In genomic region chr2:16129716-16130540, GRCh38 we compare ENCODE assay signal across 26 cellular contexts.
"Had no signal": no experiment of that assay in that cellular context is flagged by ENCODE, and none has a peak within 500 bp of the region (broad histone marks: within the 10 kb centered on the region; RNA-seq: fewer than 3 reads in every experiment).

No MANE protein-coding gene starts in this region.

- H3K9me3 Mint-ChIP-seq: activated CD8-positive, alpha-beta T cell treated with anti-CD3 and anti-CD28 coated beads for 36 hours; activated naive CD4-positive, alpha-beta T cell treated with anti-CD3 and anti-CD28 coated beads for 36 hours; activated naive CD8-positive, alpha-beta T cell treated with anti-CD3 and anti-CD28 coated beads for 36 hours; activated naive CD8-positive, alpha-beta T cell treated with anti-CD3 and anti-CD28 coated beads, Interleukin-2, amount 50 U/mL, for 24 hours; activated T-helper 1 cell treated with anti-CD3 and anti-CD28 coated beads, Interleukin-12 subunit alpha, Interleukin-12 subunit beta, Interleukin-2, Interleukin-4 antibody, amounts not matched to agents 30 ng/mL and 10 ng/mL and 1 ng/mL, durations not matched to agents 14 hours and 24 hours and 36 hours; activated T-helper 2 cell treated with anti-CD3 and anti-CD28 coated beads, Interferon-gamma antibody, Interleukin-2, Interleukin-4, amounts not matched to agents 10 μg/mL and 5 μg/mL and 100 μg/mL, durations not matched to agents 14 hours and 24 hours and 36 hours had no signal

- H3K4me3 Mint-ChIP-seq: activated CD4-positive, alpha-beta T cell treated with anti-CD3 and anti-CD28 coated beads for 36 hours; activated CD8-positive, alpha-beta memory T cell treated with anti-CD3 and anti-CD28 coated beads, Interleukin-2, amount 10 ng/mL, durations not matched to agents 7 days and 5 days; activated CD8-positive, alpha-beta T cell treated with anti-CD3 and anti-CD28 coated beads for 36 hours; activated naive CD4-positive, alpha-beta T cell treated with anti-CD3 and anti-CD28 coated beads for 36 hours; activated naive CD4-positive, alpha-beta T cell treated with anti-CD3 and anti-CD28 coated beads, Interleukin-2, amount 50 U/mL, for 24 hours; activated naive CD8-positive, alpha-beta T cell treated with anti-CD3 and anti-CD28 coated beads for 36 hours; activated naive CD8-positive, alpha-beta T cell treated with anti-CD3 and anti-CD28 coated beads, Interleukin-2, amount 50 U/mL, for 24 hours; activated T-helper 1 cell treated with anti-CD3 and anti-CD28 coated beads, Interleukin-12 subunit alpha, Interleukin-12 subunit beta, Interleukin-2, Interleukin-4 antibody, amounts not matched to agents 30 ng/mL and 10 ng/mL and 1 ng/mL, durations not matched to agents 14 hours and 24 hours and 36 hours had no signal

- H3K27me3 Mint-ChIP-seq: activated CD8-positive, alpha-beta memory T cell treated with anti-CD3 and anti-CD28 coated beads, Interleukin-2, amount 10 ng/mL, durations not matched to agents 7 days and 5 days; activated CD8-positive, alpha-beta T cell treated with anti-CD3 and anti-CD28 coated beads for 36 hours; activated naive CD4-positive, alpha-beta T cell treated with anti-CD3 and anti-CD28 coated beads, Interleukin-2, amount 50 U/mL, for 24 hours; activated naive CD8-positive, alpha-beta T cell treated with anti-CD3 and anti-CD28 coated beads for 36 hours; activated naive CD8-positive, alpha-beta T cell treated with anti-CD3 and anti-CD28 coated beads, Interleukin-2, amount 50 U/mL, for 24 hours had no signal

- H3K27ac ChIP-seq: adrenal gland, body of pancreas, esophagus squamous epithelium had no signal

- H3K9me3 ChIP-seq: adrenal gland, body of pancreas, esophagus squamous epithelium had no signal

- H3K4me1 ChIP-seq: adrenal gland, body of pancreas, esophagus squamous epithelium had no signal

- H3K4me1 Mint-ChIP-seq: activated CD4-positive, alpha-beta T cell treated with anti-CD3 and anti-CD28 coated beads for 36 hours; activated CD8-positive, alpha-beta memory T cell treated with anti-CD3 and anti-CD28 coated beads, Interleukin-2, amount 10 ng/mL, durations not matched to agents 7 days and 5 days; activated naive CD4-positive, alpha-beta T cell treated with anti-CD3 and anti-CD28 coated beads, Interleukin-2, amount 50 U/mL, for 24 hours; activated naive CD8-positive, alpha-beta T cell treated with anti-CD3 and anti-CD28 coated beads for 36 hours; activated naive CD8-positive, alpha-beta T cell treated with anti-CD3 and anti-CD28 coated beads, Interleukin-2, amount 50 U/mL, for 24 hours had no signal

- ATAC-seq: activated CD4-positive, alpha-beta T cell treated with anti-CD3 and anti-CD28 coated beads for 36 hours; activated CD8-positive, alpha-beta memory T cell treated with anti-CD3 and anti-CD28 coated beads, Interleukin-2, amount 10 ng/mL, durations not matched to agents 7 days and 5 days; activated CD8-positive, alpha-beta T cell treated with anti-CD3 and anti-CD28 coated beads for 36 hours; activated naive CD8-positive, alpha-beta T cell treated with anti-CD3 and anti-CD28 coated beads, Interleukin-2, amount 50 U/mL, for 24 hours; body of pancreas had no signal

- H3K36me3 Mint-ChIP-seq: activated CD8-positive, alpha-beta memory T cell treated with anti-CD3 and anti-CD28 coated beads, Interleukin-2, amount 10 ng/mL, durations not matched to agents 7 days and 5 days; activated naive CD4-positive, alpha-beta T cell treated with anti-CD3 and anti-CD28 coated beads, Interleukin-2, amount 50 U/mL, for 24 hours; activated naive CD8-positive, alpha-beta T cell treated with anti-CD3 and anti-CD28 coated beads for 36 hours had no signal

- H3K4me3 ChIP-seq: adrenal gland, body of pancreas, esophagus squamous epithelium had no signal

- DNase-seq: activated CD4-positive, alpha-beta T cell treated with anti-CD3 and anti-CD28 coated beads for 36 hours; activated CD4-positive, alpha-beta T cell treated with anti-CD3 and anti-CD28 coated beads, Interleukin-2, amount 50 U/mL, for 1 hour; activated CD4-positive, alpha-beta T cell treated with anti-CD3 and anti-CD28 coated beads, Interleukin-2, amount 50 U/mL, for 48 hours; activated CD4-positive, CD25-positive, alpha-beta regulatory T cell; activated CD4-positive, CD25-positive, alpha-beta regulatory T cell treated with anti-CD3 and anti-CD28 coated beads, Interleukin-2, amount 50 U/mL, for 72 hours; activated CD8-positive, alpha-beta memory T cell treated with anti-CD3 and anti-CD28 coated beads, Interleukin-2, amount 10 ng/mL, durations not matched to agents 7 days and 5 days; activated CD8-positive, alpha-beta memory T cell treated with anti-CD3 and anti-CD28 coated beads, Interleukin-2, amount 50 U/mL, for 4 hours; activated CD8-positive, alpha-beta T cell treated with anti-CD3 and anti-CD28 coated beads for 36 hours; activated effector memory CD4-positive, alpha-beta T cell treated with anti-CD3 and anti-CD28 coated beads, Interleukin-2, amount 50 U/mL, for 16 hours; activated naive CD4-positive, alpha-beta T cell treated with anti-CD3 and anti-CD28 coated beads for 36 hours; activated naive CD8-positive, alpha-beta T cell treated with anti-CD3 and anti-CD28 coated beads for 36 hours; activated naive CD8-positive, alpha-beta T cell treated with anti-CD3 and anti-CD28 coated beads, Interleukin-2, amount 50 U/mL, for 24 hours; activated T-cell treated with anti-CD3 and anti-CD28 coated beads, Interleukin-2, amount 50 U/mL, for 1 hour; activated T-cell treated with anti-CD3 and anti-CD28 coated beads, Interleukin-2, amount 50 U/mL, for 48 hours; adrenal gland; amygdala; aorta; body of pancreas; caudate nucleus; effector memory CD4-positive, alpha-beta T cell; erythroblast; esophagus squamous epithelium; T-helper 2 cell had no signal

- H3K36me3 ChIP-seq: adrenal gland, esophagus squamous epithelium had no signal

- H3K27me3 ChIP-seq: adrenal gland, body of pancreas had no signal

- H3K27ac Mint-ChIP-seq: activated CD4-positive, alpha-beta T cell treated with anti-CD3 and anti-CD28 coated beads for 36 hours; activated CD8-positive, alpha-beta memory T cell treated with anti-CD3 and anti-CD28 coated beads, Interleukin-2, amount 10 ng/mL, durations not matched to agents 7 days and 5 days; activated CD8-positive, alpha-beta T cell treated with anti-CD3 and anti-CD28 coated beads for 36 hours; activated naive CD4-positive, alpha-beta T cell treated with anti-CD3 and anti-CD28 coated beads for 36 hours; activated naive CD4-positive, alpha-beta T cell treated with anti-CD3 and anti-CD28 coated beads, Interleukin-2, amount 50 U/mL, for 24 hours; activated naive CD8-positive, alpha-beta T cell treated with anti-CD3 and anti-CD28 coated beads for 36 hours; activated naive CD8-positive, alpha-beta T cell treated with anti-CD3 and anti-CD28 coated beads, Interleukin-2, amount 50 U/mL, for 24 hours; activated T-helper 1 cell treated with anti-CD3 and anti-CD28 coated beads, Interleukin-12 subunit alpha, Interleukin-12 subunit beta, Interleukin-2, Interleukin-4 antibody, amounts not matched to agents 30 ng/mL and 10 ng/mL and 1 ng/mL, durations not matched to agents 14 hours and 24 hours and 36 hours; activated T-helper 2 cell treated with anti-CD3 and anti-CD28 coated beads, Interferon-gamma antibody, Interleukin-2, Interleukin-4, amounts not matched to agents 10 μg/mL and 5 μg/mL and 100 μg/mL, durations not matched to agents 14 hours and 24 hours and 36 hours had no signal
